ENCODE assay signal across 1 cellular context in genomic region chr2:174169372-174169771, GRCh38.
TF ChIP-seq lines count a peak whose summit lies in the region.

No MANE protein-coding gene starts in this region.

TF ChIP-seq in K562, 482 proteins besides CTCF, POLR2A, EP300 and RAD21 (continued from another document):
- TF ChIP-seq, protein P1, sequence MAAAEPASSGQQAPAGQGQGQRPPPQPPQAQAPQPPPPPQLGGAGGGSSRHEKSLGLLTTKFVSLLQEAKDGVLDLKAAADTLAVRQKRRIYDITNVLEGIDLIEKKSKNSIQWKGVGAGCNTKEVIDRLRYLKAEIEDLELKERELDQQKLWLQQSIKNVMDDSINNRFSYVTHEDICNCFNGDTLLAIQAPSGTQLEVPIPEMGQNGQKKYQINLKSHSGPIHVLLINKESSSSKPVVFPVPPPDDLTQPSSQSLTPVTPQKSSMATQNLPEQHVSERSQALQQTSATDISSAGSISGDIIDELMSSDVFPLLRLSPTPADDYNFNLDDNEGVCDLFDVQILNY (CRISPR knock-in tag; IDR thresholded peaks at IDR 0.05) = no peak
- TF ChIP-seq HCFC1 (IDR thresholded peaks at IDR 0.05; ENCODE audit: low read depth, low read length) (no peak), CEBPB (tag; IDR thresholded peaks at IDR 0.05) (no peak), CBX5 (IDR thresholded peaks at IDR 0.05; ENCODE audit: borderline replicate concordance, low read depth) (no peak), THRB (CRISPR knock-in tag; conservative IDR thresholded peaks at IDR 0.05) (no peak), TRIM28 (IDR thresholded peaks at IDR 0.05) (peak; percentile 44; the same call in 1 of the 2 replicates), SRSF7 (optimal IDR thresholded peaks at IDR 0.05; ENCODE audit: low read depth, low read length) (no peak), HDGF (IDR thresholded peaks at IDR 0.05) (no peak), CBX2 (IDR thresholded peaks at IDR 0.05; ENCODE audit: insufficient read depth, low read length, poor library complexity, severe bottlenecking) (no peak), ZNF274 (IDR thresholded peaks at IDR 0.05; ENCODE audit: borderline replicate concordance, low read depth, low read length) (no peak), C11orf30 (IDR thresholded peaks at IDR 0.05; ENCODE audit: low read depth) (no peak), ZFP1 (CRISPR knock-in tag; IDR thresholded peaks at IDR 0.05) (peak; percentile 93), THAP7 (CRISPR knock-in tag; IDR thresholded peaks at IDR 0.05) (no peak), MXI1 (IDR thresholded peaks at IDR 0.05; ENCODE audit: low read depth, low read length) (no peak)
- TF ChIP-seq, protein P2, sequence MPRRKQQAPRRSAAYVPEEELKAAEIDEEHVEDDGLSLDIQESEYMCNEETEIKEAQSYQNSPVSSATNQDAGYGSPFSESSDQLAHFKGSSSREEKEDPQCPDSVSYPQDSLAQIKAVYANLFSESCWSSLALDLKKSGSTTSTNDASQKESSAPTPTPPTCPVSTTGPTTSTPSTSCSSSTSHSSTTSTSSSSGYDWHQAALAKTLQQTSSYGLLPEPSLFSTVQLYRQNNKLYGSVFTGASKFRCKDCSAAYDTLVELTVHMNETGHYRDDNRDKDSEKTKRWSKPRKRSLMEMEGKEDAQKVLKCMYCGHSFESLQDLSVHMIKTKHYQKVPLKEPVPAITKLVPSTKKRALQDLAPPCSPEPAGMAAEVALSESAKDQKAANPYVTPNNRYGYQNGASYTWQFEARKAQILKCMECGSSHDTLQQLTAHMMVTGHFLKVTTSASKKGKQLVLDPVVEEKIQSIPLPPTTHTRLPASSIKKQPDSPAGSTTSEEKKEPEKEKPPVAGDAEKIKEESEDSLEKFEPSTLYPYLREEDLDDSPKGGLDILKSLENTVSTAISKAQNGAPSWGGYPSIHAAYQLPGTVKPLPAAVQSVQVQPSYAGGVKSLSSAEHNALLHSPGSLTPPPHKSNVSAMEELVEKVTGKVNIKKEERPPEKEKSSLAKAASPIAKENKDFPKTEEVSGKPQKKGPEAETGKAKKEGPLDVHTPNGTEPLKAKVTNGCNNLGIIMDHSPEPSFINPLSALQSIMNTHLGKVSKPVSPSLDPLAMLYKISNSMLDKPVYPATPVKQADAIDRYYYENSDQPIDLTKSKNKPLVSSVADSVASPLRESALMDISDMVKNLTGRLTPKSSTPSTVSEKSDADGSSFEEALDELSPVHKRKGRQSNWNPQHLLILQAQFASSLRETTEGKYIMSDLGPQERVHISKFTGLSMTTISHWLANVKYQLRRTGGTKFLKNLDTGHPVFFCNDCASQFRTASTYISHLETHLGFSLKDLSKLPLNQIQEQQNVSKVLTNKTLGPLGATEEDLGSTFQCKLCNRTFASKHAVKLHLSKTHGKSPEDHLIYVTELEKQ (CRISPR knock-in tag; IDR thresholded peaks at IDR 0.05) = no peak
TF ChIP-seq in K562: peak in this region for 3.
